In the genomic region with DNA sequence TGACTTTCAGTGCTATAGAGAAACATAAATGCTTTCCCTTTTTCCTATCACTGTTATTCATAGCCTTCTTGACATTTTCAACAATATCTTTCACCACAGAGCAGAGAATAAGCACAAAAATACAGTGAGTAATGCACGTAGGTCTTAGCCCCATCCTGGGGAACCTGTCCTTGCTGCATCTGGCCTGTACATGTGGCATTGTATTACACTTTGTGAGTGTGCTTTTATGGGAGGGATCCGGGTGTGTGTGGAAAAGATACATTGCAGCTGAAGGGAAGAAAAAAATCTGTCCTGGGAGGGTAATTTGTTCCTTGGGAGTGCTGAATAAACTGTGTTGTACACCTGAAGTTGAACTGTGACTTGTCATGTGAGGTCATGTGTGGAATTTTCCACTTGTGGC, we compare ENCODE assay signal across 18 cellular contexts.
A peak's percentile ranks its signal among the peaks of the same experiment; 100 is the strongest.
DNase-seq lines count a peak whose midpoint lies in the region; ATAC-seq, FAIRE-seq and TF ChIP-seq lines count a peak whose summit lies in the region.
"Had no signal": no experiment of that assay in that cellular context is flagged by ENCODE, and none has a peak within 500 bp of the region (broad histone marks: within the 10 kb centered on the region; RNA-seq: fewer than 3 reads in every experiment).

No MANE protein-coding gene starts in this region.

- H3K4me2 ChIP-seq in SK-N-SH (no peak overlapping the region), keratinocyte (ENCODE audit: control insufficient read depth, extremely low read depth, insufficient read depth, low read depth, low read length) (no peak overlapping the region), smooth muscle cell (no peak overlapping the region)

- H3K4me1 ChIP-seq in SK-N-SH (ENCODE audit: control insufficient read depth in 1 of 2, insufficient read depth in 2 of 2, low read depth in 1 of 2, low read length in 1 of 2) (peaks cover 33 to 40% of the 10 kb centered on the region in 2 experiments; a peak in 3 of 4 replicates), keratinocyte (ENCODE audit: control insufficient read depth, extremely low read depth, insufficient read depth, low read length) (peaks cover 28% of the 10 kb centered on the region), smooth muscle cell (ENCODE audit: low read depth) (no peaks in the 10 kb centered on the region), upper lobe of left lung (no peaks in the 10 kb centered on the region)

- no peak for TF ChIP-seq EP300 in SK-N-SH (IDR thresholded peaks at IDR 0.05; ENCODE audit: borderline replicate concordance in 1 of 2, low read depth in 1 of 2, low read length in 1 of 2)
- TF ChIP-seq EP300 in upper lobe of left lung (IDR thresholded peaks at IDR 0.05) = no peak

- no peak for TF ChIP-seq POLR2A in upper lobe of left lung (IDR thresholded peaks at IDR 0.05)

- POLR2A ChIA-PET in SK-N-SH (lab: Yijun Ruan, JAX) = no interaction called here

- H3K4me3 ChIP-seq in SK-N-SH (ENCODE audit: low read depth in 2 of 2, low read length in 1 of 2) = no peak overlapping the region
- no peak overlapping the region for H3K4me3 ChIP-seq in brain microvascular endothelial cell (ENCODE audit: low read depth, low read length)
- H3K4me3 ChIP-seq in keratinocyte (ENCODE audit: control insufficient read depth in 2 of 3, extremely low read depth in 1 of 3, insufficient read depth in 2 of 3, low read depth in 1 of 3, low read length in 3 of 3) = no peak overlapping the region
- H3K4me3 ChIP-seq in smooth muscle cell = no peak overlapping the region
- no peak overlapping the region for H3K4me3 ChIP-seq in upper lobe of left lung

- H2AFZ ChIP-seq in SK-N-SH (ENCODE audit: low read depth) (no peak overlapping the region), keratinocyte (ENCODE audit: control insufficient read depth, low read length) (no peak overlapping the region), smooth muscle cell (ENCODE audit: low read depth) (no peak overlapping the region)

- no peaks in the 10 kb centered on the region for H3K9me1 ChIP-seq in keratinocyte (ENCODE audit: control insufficient read depth, extremely low read depth, insufficient read depth, low read length)

- H3K9me2 ChIP-seq in SK-N-SH = no peaks in the 10 kb centered on the region

- no peaks in the 10 kb centered on the region for H3K9me3 ChIP-seq in SK-N-SH
- H3K9me3 ChIP-seq in keratinocyte (ENCODE audit: control insufficient read depth, low read depth, low read length) = no peaks in the 10 kb centered on the region
- no peaks in the 10 kb centered on the region for H3K9me3 ChIP-seq in smooth muscle cell (replicated peaks; ENCODE audit: low read depth)
- H3K9me3 ChIP-seq in upper lobe of left lung = no peaks in the 10 kb centered on the region

- H3F3A ChIP-seq in SK-N-SH (replicated peaks; ENCODE audit: insufficient read depth) = peaks cover 47% of the 10 kb centered on the region
- no peaks in the 10 kb centered on the region for H3F3A ChIP-seq in smooth muscle cell (ENCODE audit: low read depth)

- H3K36me3 ChIP-seq in SK-N-SH (replicated peaks in 1 of 2; ENCODE audit: control insufficient read depth in 1 of 2, insufficient read depth in 2 of 2, low read length in 1 of 2) (peaks cover 0 to 7% of the 10 kb centered on the region in 2 experiments), brain microvascular endothelial cell (replicated peaks) (no peaks in the 10 kb centered on the region), keratinocyte (ENCODE audit: control insufficient read depth in 2 of 2, extremely low read depth in 1 of 2, insufficient read depth in 2 of 2, low read length in 2 of 2) (no peaks in the 10 kb centered on the region), smooth muscle cell (ENCODE audit: low read depth) (no peaks in the 10 kb centered on the region), upper lobe of left lung (no peaks in the 10 kb centered on the region)

- dilution Hi-C loops in keratinocyte (cut with MboI; ENCODE audit: extremely low pct_ligation_motif_present, low sequenced_read_pairs) = no loop called here

- 91% methylated on average over 2 of the region's 2 CpGs for WGBS in SK-N-SH (ENCODE audit: low lambda C conversion rate)
- 78% methylated on average over 2 of the region's 2 CpGs for WGBS in smooth muscle cell (ENCODE audit: low lambda C conversion rate)
- WGBS in upper lobe of left lung, 2 donors = 88 to 96% methylated on average over 2 of the region's 2 CpGs

- peak overlapping the region; percentile 76 to 84 for H3K27ac ChIP-seq in SK-N-SH (ENCODE audit: low read depth in 2 of 2, low read length in 1 of 2)
- H3K27ac ChIP-seq in brain microvascular endothelial cell = peak overlapping the region; percentile 82
- peak overlapping the region; percentile 79 for H3K27ac ChIP-seq in keratinocyte (ENCODE audit: control insufficient read depth, insufficient read depth, low read length)
- peak overlapping the region; percentile 83 for H3K27ac ChIP-seq in smooth muscle cell (ENCODE audit: low read depth)
- no peak overlapping the region for H3K27ac ChIP-seq in upper lobe of left lung

- CTCF ChIA-PET in SK-N-SH (lab: Yijun Ruan, JAX) = interaction anchor here (0.6 to 1.8 kb wide), 4 partner anchors 13 to 150 kb away, joined by 3 to 7 read pairs (median 3); no protein-coding TSS in a partner anchor

- in situ Hi-C loops in brain microvascular endothelial cell (cut with HindIII; ENCODE audit: low pct_ligation_motif_present, low sequenced_read_pairs) = no loop called here

- H3K9ac ChIP-seq in SK-N-SH = no peak overlapping the region
- H3K9ac ChIP-seq in keratinocyte (ENCODE audit: control insufficient read depth, extremely low read depth, insufficient read depth, low read length) = no peak overlapping the region
- peak overlapping the region; percentile 59 for H3K9ac ChIP-seq in smooth muscle cell (ENCODE audit: low read depth)

- DNase-seq in SK-N-SH (no peak), brain microvascular endothelial cell (peak; percentile 14), keratinocyte (ENCODE audit: low read depth, low spot score) (no peak), smooth muscle cell (lab: John Stamatoyannopoulos, UW; ENCODE audit: unreplicated experiment) (no peak), upper lobe of left lung (no peak)
- no peak for DNase-seq in activated CD4-positive, alpha-beta T cell treated with anti-CD3 and anti-CD28 coated beads for 1 hour
- no peak for DNase-seq in activated T-cell treated with anti-CD3 and anti-CD28 coated beads, Interleukin-2, amount 50 U/mL, for 4 hours
- DNase-seq: 8988T; CD4-positive, alpha-beta memory T cell; DMS79 treated with DMSO at 0.1 percent for 48 hours; HCEC 1CT; KBM-7; NCI-H1436 treated with DMSO at 0.1 percent for 48 hours; NCI-H2029 treated with DMSO at 0.1 percent for 48 hours; NCI-H510A treated with DMSO at 0.1 percent for 48 hours had no signal

- no peaks in the 10 kb centered on the region for H4K20me1 ChIP-seq in SK-N-SH (ENCODE audit: insufficient read depth)
- H4K20me1 ChIP-seq in keratinocyte (ENCODE audit: control insufficient read depth, extremely low read depth, insufficient read depth, low read length) = no peaks in the 10 kb centered on the region
- H4K20me1 ChIP-seq in smooth muscle cell (ENCODE audit: low read depth) = no peaks in the 10 kb centered on the region

- H3K27me3 Mint-ChIP-seq in activated T-cell treated with anti-CD3 and anti-CD28 coated beads, Interleukin-2, amount 50 U/mL, for 4 hours (ENCODE audit: low read depth) = no peaks in the 10 kb centered on the region
- H3K27me3 Mint-ChIP-seq: CD4-positive, alpha-beta memory T cell had no signal

- H3K9me3 Mint-ChIP-seq in activated T-cell treated with anti-CD3 and anti-CD28 coated beads, Interleukin-2, amount 50 U/mL, for 4 hours = no peaks in the 10 kb centered on the region
- H3K9me3 Mint-ChIP-seq: CD4-positive, alpha-beta memory T cell had no signal

- FAIRE-seq in keratinocyte (lab: Jason Lieb, UNC) = no peak

- no peak overlapping the region for H3K4me3 Mint-ChIP-seq in activated T-cell treated with anti-CD3 and anti-CD28 coated beads, Interleukin-2, amount 50 U/mL, for 4 hours
- H3K4me3 Mint-ChIP-seq: CD4-positive, alpha-beta memory T cell had no signal

- ATAC-seq in SK-N-SH treated with all-trans-retinoic acid at 6 μM for 48 hours (no peak), upper lobe of left lung (ENCODE audit: low FRiP score in 2 of 2) (no peak)
- no peak for ATAC-seq in activated T-cell treated with anti-CD3 and anti-CD28 coated beads, Interleukin-2, amount 50 U/mL, for 4 hours
- ATAC-seq: Panc1, Right ventricle myocardium inferior had no signal

- H3K27me3 ChIP-seq in SK-N-SH (ENCODE audit: insufficient read depth) = no peaks in the 10 kb centered on the region
- H3K27me3 ChIP-seq in brain microvascular endothelial cell (replicated peaks) = no peaks in the 10 kb centered on the region
- no peaks in the 10 kb centered on the region for H3K27me3 ChIP-seq in keratinocyte (ENCODE audit: control insufficient read depth, extremely low read depth, insufficient read depth, low read length)
- no peaks in the 10 kb centered on the region for H3K27me3 ChIP-seq in smooth muscle cell (ENCODE audit: low read depth)
- H3K27me3 ChIP-seq in upper lobe of left lung = no peaks in the 10 kb centered on the region

- H3K36me3 Mint-ChIP-seq in activated T-cell treated with anti-CD3 and anti-CD28 coated beads, Interleukin-2, amount 50 U/mL, for 4 hours (ENCODE audit: insufficient read depth) = peaks cover 16% of the 10 kb centered on the region

- H3K79me2 ChIP-seq in SK-N-SH (ENCODE audit: insufficient read depth) (no peaks in the 10 kb centered on the region), keratinocyte (ENCODE audit: control insufficient read depth, insufficient read depth, low read length) (no peaks in the 10 kb centered on the region), smooth muscle cell (ENCODE audit: low read depth) (no peaks in the 10 kb centered on the region)

- TF ChIP-seq RAD21 in SK-N-SH (IDR thresholded peaks at IDR 0.05; ENCODE audit: low read length) = no peak

- no peak for TF ChIP-seq CTCF in SK-N-SH (IDR thresholded peaks at IDR 0.05)
- no peak for TF ChIP-seq CTCF in brain microvascular endothelial cell (IDR thresholded peaks at IDR 0.05; ENCODE audit: low read depth, low read length, missing control alignments)
- no peak for TF ChIP-seq CTCF in keratinocyte (optimal IDR thresholded peaks at IDR 0.05 in 1 of 3, IDR thresholded peaks at IDR 0.05 in 1 of 3, conservative IDR thresholded peaks at IDR 0.05 in 1 of 3; ENCODE audit: extremely low read depth in 1 of 3, insufficient read depth in 2 of 3, low read length in 3 of 3)
- no peak for TF ChIP-seq CTCF in smooth muscle cell (IDR thresholded peaks at IDR 0.05; ENCODE audit: borderline replicate concordance, insufficient read depth, poor library complexity, severe bottlenecking)
- TF ChIP-seq CTCF in upper lobe of left lung (IDR thresholded peaks at IDR 0.05) = no peak

- no peaks in the 10 kb centered on the region for H3K4me1 Mint-ChIP-seq in activated T-cell treated with anti-CD3 and anti-CD28 coated beads, Interleukin-2, amount 50 U/mL, for 4 hours (ENCODE audit: low read depth)

TF ChIP-seq in SK-N-SH, 30 proteins besides CTCF, POLR2A, EP300 and RAD21 (continues in another document):
- no peak for TF ChIP-seq NFIC (IDR thresholded peaks at IDR 0.05; ENCODE audit: borderline replicate concordance)

Comparison
In these comparisons a context has a peak if more than half of its experiments do, and no peak if none do; other contexts are left out.
1. H3K27ac ChIP-seq: peak in SK-N-SH (2 of 2), brain microvascular endothelial cell (single experiment), keratinocyte (single experiment) and smooth muscle cell (single experiment); none in upper lobe of left lung (0 of 4).